In genomic region chr17:5000237-5000639, GRCh38 we compare ENCODE assay signal across 12 cellular contexts. TPM values are rescaled to one million over a fixed set of nuclear protein-coding genes. Genes with fewer than 3 reads are reported as not detected.
DNase-seq lines count a peak whose midpoint lies in the region; ATAC-seq, FAIRE-seq and TF ChIP-seq lines count a peak whose summit lies in the region.
"Had no signal": no experiment of that assay in that cellular context is flagged by ENCODE, and none has a peak within 500 bp of the region (broad histone marks: within the 10 kb centered on the region; RNA-seq: fewer than 3 reads in every experiment).

No MANE protein-coding gene starts in this region.

- H3K4me3 ChIP-seq in pancreas, result peak overlapping the region in 1 of 4 donors; percentile 98
- no peak overlapping the region for H3K4me3 ChIP-seq in brain microvascular endothelial cell (ENCODE audit: low read depth, low read length)

- H3K36me3 ChIP-seq in pancreas, result peaks cover 4 to 35% (median 25%) of the 10 kb centered on the region in 3 donors
- peaks cover 42% of the 10 kb centered on the region for H3K36me3 ChIP-seq in brain microvascular endothelial cell (replicated peaks)

- peaks cover 4 to 15% (median 11%) of the 10 kb centered on the region in 3 donors for H3K4me1 ChIP-seq in pancreas

- H3K36me3 Mint-ChIP-seq in T-cell, result peaks cover 40% of the 10 kb centered on the region

- POLR2A ChIA-PET in T-cell (lab: Charles Lee) (interaction anchor here in 1 of 2 donors (0.5 kb wide), 1 partner anchor 130 kb away, joined by 6 read pairs; no protein-coding TSS in a partner anchor), HEK293T (lab: Yijun Ruan, JAX) (interaction anchor here (0.9 to 1.2 kb wide), 2 partner anchors 11 to 13 kb away, joined by 3 to 5 read pairs; partner anchors contain the start of gene CAMTA2)

- DNase-seq in AG08395 (ENCODE audit: low spot score) (peak; percentile 51), T-cell (no peak), left cardiac atrium (peak; percentile 88), pancreas (peak in 4 of 6 donors; percentile 43 to 76 (median 56)), brain microvascular endothelial cell (no peak), NCI-H128 (lab: John Stamatoyannopoulos, UW; ENCODE audit: unreplicated experiment) (no peak), HEK293T (ENCODE audit: extremely low spot score) (no peak)
- DNase-seq: activated naive CD4-positive, alpha-beta T cell treated with anti-CD3 and anti-CD28 coated beads for 36 hours; midbrain; NCI-H1436 treated with DMSO at 0.1 percent for 48 hours; OCI-M1 had no signal

- no peak for FAIRE-seq in pancreas (lab: Jason Lieb, UNC)

- CTCF ChIA-PET in T-cell (lab: Charles Lee), result no interaction called here
- CTCF ChIA-PET in HEK293T (lab: Yijun Ruan, JAX), result no interaction called here

- H3K27me3 ChIP-seq in pancreas (no peaks in the 10 kb centered on the region), brain microvascular endothelial cell (replicated peaks) (no peaks in the 10 kb centered on the region)

- intact Hi-C loops in left cardiac atrium (cut with DNase I) (no loop called here), pancreas (cut with DNase I) (no loop called here)

- peaks cover 24 to 28% (median 26%) of the 10 kb centered on the region in 3 donors for H3K4me1 Mint-ChIP-seq in T-cell

- H3K27ac ChIP-seq in pancreas (no peak overlapping the region), brain microvascular endothelial cell (no peak overlapping the region)

- H3K27ac Mint-ChIP-seq in T-cell, result peak overlapping the region; percentile 3 to 82
- H3K27ac Mint-ChIP-seq: activated naive CD4-positive, alpha-beta T cell treated with anti-CD3 and anti-CD28 coated beads for 36 hours had no signal

- H3K4me3 Mint-ChIP-seq in T-cell, result peak overlapping the region in 1 of 3 donors; percentile 13

- no peaks in the 10 kb centered on the region for H3K9me3 ChIP-seq in pancreas

- H3K9me3 Mint-ChIP-seq in T-cell, result no peaks in the 10 kb centered on the region
- H3K9me3 Mint-ChIP-seq: activated naive CD4-positive, alpha-beta T cell treated with anti-CD3 and anti-CD28 coated beads for 36 hours had no signal

- ATAC-seq in T-cell (replicated peaks in 1 of 4) (no peak), left cardiac atrium (peak; percentile 46 to 59), pancreas (no peak), GM19328 (IDR thresholded peaks at IDR 0.05; ENCODE audit: unreplicated experiment) (no peak)

- no peaks in the 10 kb centered on the region for H3K27me3 Mint-ChIP-seq in T-cell

- TF ChIP-seq CTCF in pancreas (IDR thresholded peaks at IDR 0.05), result no peak
- TF ChIP-seq CTCF in brain microvascular endothelial cell (IDR thresholded peaks at IDR 0.05; ENCODE audit: low read depth, low read length, missing control alignments), result no peak

- 49 to 69% methylated on average over 10 to 11 of the region's 11 CpGs for WGBS in pancreas, 2 donors

- in situ Hi-C loops in brain microvascular endothelial cell (cut with HindIII; ENCODE audit: low pct_ligation_motif_present, low sequenced_read_pairs), result no loop called here

TF ChIP-seq in HEK293T, 16 proteins besides CTCF, POLR2A, EP300 and RAD21:
- TF ChIP-seq TARDBP (IDR thresholded peaks at IDR 0.05) (no peak), ZNF384 (IDR thresholded peaks at IDR 0.05) (no peak), HDGF (IDR thresholded peaks at IDR 0.05; ENCODE audit: borderline replicate concordance) (no peak), ARNT (IDR thresholded peaks at IDR 0.05) (no peak), FOXK2 (IDR thresholded peaks at IDR 0.05) (no peak), ELF4 (IDR thresholded peaks at IDR 0.05) (no peak), L3MBTL2 (conservative IDR thresholded peaks at IDR 0.05) (no peak), PKNOX1 (IDR thresholded peaks at IDR 0.05) (no peak), SUZ12 (IDR thresholded peaks at IDR 0.05) (no peak), CTBP1 (IDR thresholded peaks at IDR 0.05; ENCODE audit: borderline replicate concordance) (no peak), NFRKB (IDR thresholded peaks at IDR 0.05) (no peak), FOXA1 (IDR thresholded peaks at IDR 0.05) (no peak), BHLHE40 (IDR thresholded peaks at IDR 0.05; ENCODE audit: borderline replicate concordance) (no peak), FOXM1 (IDR thresholded peaks at IDR 0.05; ENCODE audit: borderline replicate concordance) (no peak), LEF1 (IDR thresholded peaks at IDR 0.05; ENCODE audit: borderline replicate concordance) (no peak), SP1 (IDR thresholded peaks at IDR 0.05) (no peak)

RNA-seq across cellular contexts. Expression of gene KIF1C, which starts 2.5 kb away (rescaled TPM):
- total RNA-seq in T-cell, result 10 to 100 TPM; 15.3 to 37.9 (median 28.5) TPM
- 100 to 1,000 TPM; 405 to 447 TPM for total RNA-seq in left cardiac atrium
- total RNA-seq in pancreas, result 100 to 1,000 TPM in 1 of 6 donors, 10 to 100 TPM in 5; 72.8 to 103 (median 78.7) TPM
- polyA plus RNA-seq in pancreas, result 10 to 100 TPM; 22.3 to 41.6 TPM

RNA-seq across cellular contexts. Expression of gene INCA1, which starts 2.9 kb away (rescaled TPM):
- total RNA-seq in T-cell (under 1 TPM in 2 of 5 donors, not detected in 3; 0.38 to 0.43 TPM), left cardiac atrium (1 to 10 TPM; 1.8 to 2.6 TPM), pancreas (under 1 TPM; 0.28 to 0.81 (median 0.34) TPM)
- polyA plus RNA-seq in pancreas, result 1 to 10 TPM; 1.8 to 2.4 TPM

RNA-seq across cellular contexts. Expression of gene CAMTA2, which starts 12.8 kb away (rescaled TPM):
- 10 to 100 TPM; 59.8 to 82.8 (median 72.0) TPM for total RNA-seq in T-cell
- 10 to 100 TPM; 35.5 to 46.1 TPM for total RNA-seq in left cardiac atrium
- 10 to 100 TPM; 13.6 to 28.0 (median 19.8) TPM for total RNA-seq in pancreas
- 10 to 100 TPM; 68.1 to 86.3 TPM for polyA plus RNA-seq in pancreas

RNA-seq across cellular contexts. Expression of gene SPAG7, which starts 32.6 kb away (rescaled TPM):
- total RNA-seq in T-cell (10 to 100 TPM; 36.4 to 65.6 (median 55.8) TPM), left cardiac atrium (100 to 1,000 TPM; 113 to 128 TPM), pancreas (10 to 100 TPM; 15.8 to 31.7 (median 23.8) TPM)
- 10 to 100 TPM; 40.3 to 58.4 TPM for polyA plus RNA-seq in pancreas

RNA-seq across cellular contexts. Expression of gene SLC52A1, which starts 35.0 kb away (rescaled TPM):
- total RNA-seq in T-cell (under 1 TPM in 3 of 5 donors, not detected in 2; 0.14 to 0.62 (median 0.25) TPM), left cardiac atrium (under 1 TPM in 1 of 2 donors, not detected in 1; 0.10 TPM), pancreas (not detected)
- under 1 TPM in 1 of 2 donors, not detected in 1; 0.08 TPM for polyA plus RNA-seq in pancreas

Comparison
In these comparisons a context has a peak if more than half of its experiments do, and no peak if none do; other contexts are left out.
1. DNase-seq: peak in AG08395 (single experiment), left cardiac atrium (single experiment) and pancreas (4 of 6); none in T-cell (0 of 34), brain microvascular endothelial cell (single experiment), NCI-H128 (single experiment) and HEK293T (single experiment).
2. ATAC-seq: peak in left cardiac atrium (2 of 2); none in T-cell (0 of 4), pancreas (0 of 4) and GM19328 (single experiment).